In the genomic region with DNA sequence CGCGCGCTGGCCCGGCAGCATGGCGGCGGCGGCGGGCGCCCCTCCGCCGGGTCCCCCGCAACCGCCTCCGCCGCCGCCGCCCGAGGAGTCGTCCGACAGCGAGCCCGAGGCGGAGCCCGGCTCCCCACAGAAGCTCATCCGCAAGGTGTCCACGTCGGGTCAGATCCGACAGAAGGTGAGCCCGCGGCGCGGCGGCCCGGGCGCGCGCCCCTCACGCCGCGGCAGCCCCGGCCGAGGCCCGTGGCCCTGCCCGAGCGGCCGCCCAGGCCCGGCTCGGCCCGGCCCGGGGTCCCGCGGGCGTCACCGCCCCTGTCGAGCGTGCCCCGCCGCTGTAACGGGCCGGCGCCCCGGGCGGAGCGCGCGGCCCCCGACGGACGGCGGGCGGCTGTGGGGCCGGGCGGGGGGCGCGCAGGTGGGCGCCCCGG, we compare ENCODE assay signal across 8 cellular contexts. TPM values are rescaled to one million over a fixed set of nuclear protein-coding genes. Genes with fewer than 3 reads are reported as not detected.
DNase-seq lines count a peak whose midpoint lies in the region; ATAC-seq and TF ChIP-seq lines count a peak whose summit lies in the region.

No MANE protein-coding gene starts in this region.

- no peak for TF ChIP-seq CTCF in left ventricle myocardium inferior (IDR thresholded peaks at IDR 0.05; ENCODE audit: borderline replicate concordance)
- no peak for TF ChIP-seq CTCF in retinal pigment epithelial cell (conservative IDR thresholded peaks at IDR 0.05; ENCODE audit: low read depth, low read length)

- H3K36me3 ChIP-seq in left ventricle myocardium inferior (no peaks in the 10 kb centered on the region), duodenal mucosa (ENCODE audit: control insufficient read depth in 1 of 2, insufficient read depth in 2 of 2, low read length in 2 of 2) (no peaks in the 10 kb centered on the region)

- intact Hi-C loops in left ventricle myocardium inferior (cut with micrococcal nuclease) (loop anchor here (2.0 kb wide), 1 partner anchor 88 kb away; no protein-coding TSS in a partner anchor), Right ventricle myocardium inferior (cut with DNase I) (loop anchor here (1.0 kb wide), 1 partner anchor 89 kb away; no protein-coding TSS in a partner anchor)

- no peak for ATAC-seq in Right ventricle myocardium inferior
- ATAC-seq in HG03520 (IDR thresholded peaks at IDR 0.05; ENCODE audit: unreplicated experiment), result peak; percentile 2

- H3K27ac ChIP-seq in left ventricle myocardium inferior (replicated peaks) (no peak overlapping the region), duodenal mucosa (ENCODE audit: low read depth, low read length) (no peak overlapping the region)

- DNase-seq in left ventricle myocardium inferior (no peak), Right ventricle myocardium inferior (ENCODE audit: missing footprints) (no peak), retinal pigment epithelial cell (ENCODE audit: low read depth) (no peak), NCI-H2107 (lab: John Stamatoyannopoulos, UW) (no peak), NOMO-1 treated with DMSO at 0.1 percent for 48 hours (lab: John Stamatoyannopoulos, UW; ENCODE audit: unreplicated experiment) (no peak)
- no peak for DNase-seq in activated naive CD4-positive, alpha-beta T cell treated with anti-CD3 and anti-CD28 coated beads, Interleukin-2, amount 50 U/mL, for 16 hours

- peaks cover 52% of the 10 kb centered on the region for H3K4me1 ChIP-seq in left ventricle myocardium inferior
- H3K4me1 ChIP-seq in duodenal mucosa (ENCODE audit: control insufficient read depth in 1 of 2, insufficient read depth in 2 of 2, low read length in 2 of 2), result peaks cover 47 to 63% of the 10 kb centered on the region in 2 donors

- H3K9me3 ChIP-seq in left ventricle myocardium inferior (replicated peaks) (no peaks in the 10 kb centered on the region), duodenal mucosa (ENCODE audit: control insufficient read depth in 1 of 2, low read length in 2 of 2) (no peaks in the 10 kb centered on the region)

- H3K9ac ChIP-seq in duodenal mucosa (ENCODE audit: low read depth in 1 of 2, low read length in 2 of 2), result no peak overlapping the region

- no peaks in the 10 kb centered on the region for H3K27me3 ChIP-seq in left ventricle myocardium inferior (ENCODE audit: low read depth)
- no peaks in the 10 kb centered on the region for H3K27me3 ChIP-seq in duodenal mucosa (ENCODE audit: control insufficient read depth in 1 of 2, insufficient read depth in 2 of 2, low read length in 2 of 2)

- H3K4me3 ChIP-seq in left ventricle myocardium inferior (peak overlapping the region; percentile 79), duodenal mucosa (ENCODE audit: low read depth in 1 of 2, low read length in 2 of 2) (peak overlapping the region; percentile 58 to 89), retinal pigment epithelial cell (ENCODE audit: low read length) (peak overlapping the region; percentile 75)

RNA-seq across cellular contexts. Expression of a gene that starts 0.2 kb away (rescaled TPM):
- total RNA-seq in left ventricle myocardium inferior (41.7 TPM), Right ventricle myocardium inferior (29.2 TPM)

RNA-seq across cellular contexts. Expression of a gene that starts 46.9 kb away (rescaled TPM):
- total RNA-seq in left ventricle myocardium inferior, result not detected
- not detected for total RNA-seq in Right ventricle myocardium inferior
